Comparison of ENCODE assay signal across 1 cellular context in genomic region chr13:113350065-113350937, GRCh38.
TF ChIP-seq lines count a peak whose summit lies in the region.

No MANE protein-coding gene starts in this region.

TF ChIP-seq in GM23338, 12 proteins besides CTCF, POLR2A, EP300 and RAD21 (continued from another document):
- TF ChIP-seq REST (IDR thresholded peaks at IDR 0.05; ENCODE audit: unreplicated experiment): no peak
